Comparison of ENCODE assay signal across 8 cellular contexts in genomic region chr10:110420401-110421193, GRCh38.
DNase-seq lines count a peak whose midpoint lies in the region; ATAC-seq lines count a peak whose summit lies in the region.

No MANE protein-coding gene starts in this region.

- CTCF ChIA-PET in CD8-positive, alpha-beta memory T cell (lab: Charles Lee) = interaction anchor here (1.0 kb wide), 1 partner anchor 66 kb away, joined by 4 read pairs; no protein-coding TSS in a partner anchor
- CTCF ChIA-PET in activated CD4-positive, alpha-beta memory T cell treated with anti-CD3 and anti-CD28 coated beads for 36 hours (lab: Charles Lee) = interaction anchor here (1.0 to 1.1 kb wide), 2 partner anchors 64 to 66 kb away, joined by 3 read pairs; no protein-coding TSS in a partner anchor

- POLR2A ChIA-PET in CD8-positive, alpha-beta memory T cell (lab: Charles Lee) = no interaction called here
- POLR2A ChIA-PET in activated CD4-positive, alpha-beta memory T cell treated with anti-CD3 and anti-CD28 coated beads for 36 hours (lab: Charles Lee) = interaction anchor here (1.2 kb wide), 1 partner anchor 64 kb away, joined by 3 read pairs; no protein-coding TSS in a partner anchor

- no peaks in the 10 kb centered on the region for H3K27me3 ChIP-seq in CD8-positive, alpha-beta memory T cell (ENCODE audit: insufficient read depth, low read length, poor library complexity, severe bottlenecking)

- H3K4me1 Mint-ChIP-seq in CD8-positive, alpha-beta memory T cell = peaks cover 32 to 40% (median 38%) of the 10 kb centered on the region in 3 donors
- H3K4me1 Mint-ChIP-seq in activated CD4-positive, alpha-beta memory T cell treated with anti-CD3 and anti-CD28 coated beads for 36 hours (ENCODE audit: low read depth) = peaks cover 71% of the 10 kb centered on the region

- H3K4me3 Mint-ChIP-seq in CD8-positive, alpha-beta memory T cell = peak overlapping the region in 2 of 7 donors; percentile 13 to 18
- no peak overlapping the region for H3K4me3 Mint-ChIP-seq in activated CD4-positive, alpha-beta memory T cell treated with anti-CD3 and anti-CD28 coated beads for 36 hours

- no peaks in the 10 kb centered on the region for H3K9me3 ChIP-seq in CD8-positive, alpha-beta memory T cell (ENCODE audit: low read length)

- peaks cover 27% of the 10 kb centered on the region for H3K4me1 ChIP-seq in CD8-positive, alpha-beta memory T cell (ENCODE audit: insufficient read depth, low read length)

- no peaks in the 10 kb centered on the region for H3K27me3 Mint-ChIP-seq in CD8-positive, alpha-beta memory T cell
- no peaks in the 10 kb centered on the region for H3K27me3 Mint-ChIP-seq in activated CD4-positive, alpha-beta memory T cell treated with anti-CD3 and anti-CD28 coated beads for 36 hours

- H3K27ac Mint-ChIP-seq in CD8-positive, alpha-beta memory T cell = peak overlapping the region; percentile 19 to 76 (median 58)
- H3K27ac Mint-ChIP-seq in activated CD4-positive, alpha-beta memory T cell treated with anti-CD3 and anti-CD28 coated beads for 36 hours = peak overlapping the region; percentile 82

- H3K36me3 ChIP-seq in CD8-positive, alpha-beta memory T cell (ENCODE audit: insufficient read depth, low read length) = no peaks in the 10 kb centered on the region

- H3K27ac ChIP-seq in CD8-positive, alpha-beta memory T cell (ENCODE audit: low read depth, low read length) = no peak overlapping the region

- H3K36me3 Mint-ChIP-seq in CD8-positive, alpha-beta memory T cell = no peaks in the 10 kb centered on the region
- H3K36me3 Mint-ChIP-seq in activated CD4-positive, alpha-beta memory T cell treated with anti-CD3 and anti-CD28 coated beads for 36 hours = no peaks in the 10 kb centered on the region

- no peak overlapping the region for H3K4me3 ChIP-seq in CD8-positive, alpha-beta memory T cell (ENCODE audit: low read length)

- intact Hi-C loops in activated CD4-positive, alpha-beta memory T cell treated with anti-CD3 and anti-CD28 coated beads for 36 hours (cut with micrococcal nuclease) = loop anchor here (10.0 kb wide), 1 partner anchor 494 kb away; the partner anchor contains the start of genes BBIP1 and SHOC2

- no peak for DNase-seq in CD8-positive, alpha-beta memory T cell
- DNase-seq in HS-5 (ENCODE audit: low read depth) = peak; percentile 63
- DNase-seq in activated CD4-positive, alpha-beta memory T cell treated with anti-CD3 and anti-CD28 coated beads for 36 hours = peak; percentile 44
- DNase-seq in left lobe of liver (ENCODE audit: low spot score) = no peak
- no peak for DNase-seq in stimulated activated CD4-positive, alpha-beta T cell treated with anti-CD3 and anti-CD28 coated beads, Interleukin-12 subunit alpha, Interleukin-12 subunit beta, amount 100 ng/mL, for 4 hours
- DNase-seq in cerebellar nuclear complex (lab: John Stamatoyannopoulos, UW) = no peak

- ATAC-seq in left lobe of liver (peak; percentile 26), HG03354 (IDR thresholded peaks at IDR 0.05; ENCODE audit: poor library complexity, severe bottlenecking, unreplicated experiment) (no peak), HG03139 (IDR thresholded peaks at IDR 0.05; ENCODE audit: unreplicated experiment) (no peak)

- H3K9me3 Mint-ChIP-seq in CD8-positive, alpha-beta memory T cell = no peaks in the 10 kb centered on the region
- H3K9me3 Mint-ChIP-seq in activated CD4-positive, alpha-beta memory T cell treated with anti-CD3 and anti-CD28 coated beads for 36 hours = no peaks in the 10 kb centered on the region

Comparison
In these comparisons a context has a peak if more than half of its experiments do, and no peak if none do; other contexts are left out.
1. DNase-seq: peak in HS-5 (single experiment) and activated CD4-positive, alpha-beta memory T cell treated with anti-CD3 and anti-CD28 coated beads for 36 hours (single experiment); none in CD8-positive, alpha-beta memory T cell (0 of 5), left lobe of liver (single experiment), stimulated activated CD4-positive, alpha-beta T cell treated with anti-CD3 and anti-CD28 coated beads, Interleukin-12 subunit alpha, Interleukin-12 subunit beta, amount 100 ng/mL, for 4 hours (single experiment) and cerebellar nuclear complex (0 of 2).